Comparison of ENCODE assay signal across 8 cellular contexts in the genomic region with DNA sequence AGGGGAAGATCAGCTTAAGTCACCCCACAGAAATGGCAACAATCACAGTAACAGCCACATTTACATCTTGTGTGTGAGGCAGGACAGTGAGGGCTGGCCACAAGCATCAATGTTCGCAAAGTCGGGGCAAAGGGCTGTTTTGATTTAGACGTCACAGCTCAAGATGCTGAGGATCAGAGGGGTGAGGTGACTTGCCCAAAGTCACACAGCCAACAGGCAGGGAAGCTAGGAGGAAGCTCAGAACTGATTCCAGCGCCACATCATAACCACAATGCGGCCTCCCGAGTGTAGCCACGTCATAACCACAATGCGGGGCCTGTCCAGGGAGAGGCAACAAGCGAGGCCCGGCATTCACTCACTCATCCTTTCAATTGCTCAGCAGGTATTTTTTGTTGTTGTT. TPM values are rescaled to one million over a fixed set of nuclear protein-coding genes. Genes with fewer than 3 reads are reported as not detected.
DNase-seq lines count a peak whose midpoint lies in the region; ATAC-seq and TF ChIP-seq lines count a peak whose summit lies in the region.

No MANE protein-coding gene starts in this region.

- H3K4me1 ChIP-seq in subcutaneous abdominal adipose tissue (ENCODE audit: control insufficient read depth in 5 of 5, insufficient read depth in 5 of 5, low read length in 5 of 5) (peaks cover 10 to 73% (median 37%) of the 10 kb centered on the region in 5 donors), neural progenitor cell (peaks cover 21% of the 10 kb centered on the region)

- H3K4me2 ChIP-seq in neural progenitor cell: no peak overlapping the region

- peaks cover 74% of the 10 kb centered on the region for H3K36me3 Mint-ChIP-seq in activated T-cell treated with anti-CD3 and anti-CD28 coated beads, Interleukin-2, amount 50 U/mL, for 24 hours (ENCODE audit: low read depth)
- H3K36me3 Mint-ChIP-seq in neural progenitor cell: peaks cover 2% of the 10 kb centered on the region

- H3K27ac Mint-ChIP-seq in activated T-cell treated with anti-CD3 and anti-CD28 coated beads, Interleukin-2, amount 50 U/mL, for 24 hours: peak overlapping the region; percentile 95
- no peak overlapping the region for H3K27ac Mint-ChIP-seq in neural progenitor cell

- no peak overlapping the region for H3K4me3 ChIP-seq in subcutaneous abdominal adipose tissue (ENCODE audit: low read depth in 1 of 5, low read length in 5 of 5)
- no peak overlapping the region for H3K4me3 ChIP-seq in neural progenitor cell

- no peak for TF ChIP-seq CTCF in neural progenitor cell (IDR thresholded peaks at IDR 0.05)

- H3K27me3 ChIP-seq in subcutaneous abdominal adipose tissue (ENCODE audit: control insufficient read depth in 5 of 5, insufficient read depth in 4 of 5, low read length in 5 of 5): no peaks in the 10 kb centered on the region
- no peaks in the 10 kb centered on the region for H3K27me3 ChIP-seq in neural progenitor cell

- H3K27me3 Mint-ChIP-seq in activated T-cell treated with anti-CD3 and anti-CD28 coated beads, Interleukin-2, amount 50 U/mL, for 24 hours: no peaks in the 10 kb centered on the region
- H3K27me3 Mint-ChIP-seq in neural progenitor cell (ENCODE audit: insufficient read depth, low read depth): peaks cover 3% of the 10 kb centered on the region

- ATAC-seq in HG03565 (IDR thresholded peaks at IDR 0.05; ENCODE audit: unreplicated experiment) (no peak), GM21360 (IDR thresholded peaks at IDR 0.05; ENCODE audit: unreplicated experiment) (no peak), HG03196 (IDR thresholded peaks at IDR 0.05; ENCODE audit: unreplicated experiment) (no peak)

- H3K9ac ChIP-seq in subcutaneous abdominal adipose tissue (ENCODE audit: low read length in 5 of 5) (peak overlapping the region in 1 of 5 donors; percentile 34), neural progenitor cell (no peak overlapping the region)

- H3K4me1 Mint-ChIP-seq in activated T-cell treated with anti-CD3 and anti-CD28 coated beads, Interleukin-2, amount 50 U/mL, for 24 hours (ENCODE audit: low read depth): peaks cover 97% of the 10 kb centered on the region
- H3K4me1 Mint-ChIP-seq in neural progenitor cell: peaks cover 34% of the 10 kb centered on the region

- H4K20me1 ChIP-seq in neural progenitor cell (ENCODE audit: low read depth): peaks cover 10% of the 10 kb centered on the region

- H3K27ac ChIP-seq in subcutaneous abdominal adipose tissue (ENCODE audit: low read depth, low read length) (peak overlapping the region; percentile 4), neural progenitor cell (no peak overlapping the region)

- H3K9me3 Mint-ChIP-seq in activated T-cell treated with anti-CD3 and anti-CD28 coated beads, Interleukin-2, amount 50 U/mL, for 24 hours: no peaks in the 10 kb centered on the region
- H3K9me3 Mint-ChIP-seq in neural progenitor cell: no peaks in the 10 kb centered on the region

- peak overlapping the region; percentile 86 for H3K4me3 Mint-ChIP-seq in activated T-cell treated with anti-CD3 and anti-CD28 coated beads, Interleukin-2, amount 50 U/mL, for 24 hours
- H3K4me3 Mint-ChIP-seq in neural progenitor cell: no peak overlapping the region

- no peak overlapping the region for H2AFZ ChIP-seq in neural progenitor cell (replicated peaks)

- peaks cover 0 to 5% (median 0%) of the 10 kb centered on the region in 5 donors for H3K36me3 ChIP-seq in subcutaneous abdominal adipose tissue (ENCODE audit: control insufficient read depth in 5 of 5, insufficient read depth in 5 of 5, low read length in 5 of 5)
- H3K36me3 ChIP-seq in neural progenitor cell: no peaks in the 10 kb centered on the region

- peak; percentile 73 for DNase-seq in NOMO-1 treated with DMSO at 0.1 percent for 48 hours (lab: John Stamatoyannopoulos, UW; ENCODE audit: unreplicated experiment)
- DNase-seq in activated T-cell treated with anti-CD3 and anti-CD28 coated beads, Interleukin-2, amount 50 U/mL, for 24 hours: peak; percentile 80
- peak; percentile 91 for DNase-seq in iris pigment epithelial cell (ENCODE audit: low read depth)
- no peak for DNase-seq in neural progenitor cell (ENCODE audit: low spot score)

- no peaks in the 10 kb centered on the region for H3K79me2 ChIP-seq in neural progenitor cell (ENCODE audit: low read depth)

- H3F3A ChIP-seq in neural progenitor cell (ENCODE audit: low read depth): peaks cover 16% of the 10 kb centered on the region

- H3K9me3 ChIP-seq in subcutaneous abdominal adipose tissue (ENCODE audit: control insufficient read depth in 5 of 5, low read length in 5 of 5): no peaks in the 10 kb centered on the region
- H3K9me3 ChIP-seq in neural progenitor cell (ENCODE audit: low read depth): no peaks in the 10 kb centered on the region

RNA-seq across cellular contexts. Expression of gene STK10, which starts 14.3 kb away (rescaled TPM):
- total RNA-seq in neural progenitor cell (ENCODE audit: low replicate concordance): 4.4 and 10.5 TPM in 2 replicates

RNA-seq across cellular contexts. Expression of gene EFCAB9, which starts 20.2 kb away (rescaled TPM):
- total RNA-seq in neural progenitor cell (ENCODE audit: low replicate concordance): not detected in 2 replicates
